ENCODE assay signal across 21 cellular contexts in genomic region chr5:5941486-5941885, GRCh38.
A peak's percentile ranks its signal among the peaks of the same experiment; 100 is the strongest.
DNase-seq lines count a peak whose midpoint lies in the region; ATAC-seq, FAIRE-seq and TF ChIP-seq lines count a peak whose summit lies in the region.
"Had no signal": no experiment of that assay in that cellular context is flagged by ENCODE, and none has a peak within 500 bp of the region (broad histone marks: within the 10 kb centered on the region; RNA-seq: fewer than 3 reads in every experiment).

No MANE protein-coding gene starts in this region.

- H3K79me2 ChIP-seq in H1 (ENCODE audit: control insufficient read depth in 1 of 2, insufficient read depth in 2 of 2, low read length in 2 of 2) = no peaks in the 10 kb centered on the region

- H3K56ac ChIP-seq in H1 (replicated peaks; ENCODE audit: insufficient read length, low read depth, low read length) = no peak overlapping the region

- peak; percentile 67 for DNase-seq in G401 (ENCODE audit: low spot score)
- DNase-seq in WERI-Rb-1 = peak; percentile 50
- DNase-seq in H1 (ENCODE audit: low read depth in 1 of 2, low spot score in 2 of 2) = no peak
- DNase-seq in occipital lobe (lab: John Stamatoyannopoulos, UW) = no peak
- DNase-seq in NCI-H446 treated with DMSO at 0.1 percent for 48 hours (lab: John Stamatoyannopoulos, UW) = no peak
- DNase-seq: Caco-2; CD4-positive, CD25-positive, alpha-beta regulatory T cell; CD8-positive, alpha-beta T cell; DMS153; DND-41; GDM1; HCEC 1CT had no signal

- no peak overlapping the region for H2BK5ac ChIP-seq in H1 (ENCODE audit: low read depth, low read length)

- TF ChIP-seq CTCF in WERI-Rb-1 (IDR thresholded peaks at IDR 0.05; ENCODE audit: low read depth, low read length) (no peak), H1 (IDR thresholded peaks at IDR 0.05; ENCODE audit: control extremely low read depth in 1 of 3, insufficient read depth in 1 of 3, low read depth in 1 of 3, low read length in 3 of 3) (no peak)

- no peak overlapping the region for H4K91ac ChIP-seq in H1 (replicated peaks; ENCODE audit: insufficient read length, low read length)

- no peak overlapping the region for H2AK5ac ChIP-seq in H1 (ENCODE audit: low read depth, low read length)

- peaks cover 90% of the 10 kb centered on the region for H3K27me3 ChIP-seq in WERI-Rb-1 (ENCODE audit: insufficient read depth, low read depth, severe bottlenecking)
- H3K27me3 ChIP-seq in H1 (replicated peaks in 1 of 4; ENCODE audit: control insufficient read depth in 3 of 4, extremely low read depth in 1 of 4, insufficient read depth in 3 of 4, low read length in 3 of 4) = no peaks in the 10 kb centered on the region
- H3K27me3 ChIP-seq: BLaER1 had no signal

- no peaks in the 10 kb centered on the region for H4K20me1 ChIP-seq in H1 (replicated peaks in 1 of 2; ENCODE audit: control insufficient read depth in 1 of 2, insufficient read depth in 2 of 2, low read length in 2 of 2)
- H4K20me1 ChIP-seq: BLaER1 had no signal

- TF ChIP-seq POLR2A in H1 (IDR thresholded peaks at IDR 0.05; ENCODE audit: control extremely low read depth in 1 of 2, low read depth in 2 of 2, low read length in 2 of 2) = no peak

- H3K23ac ChIP-seq in H1 (ENCODE audit: insufficient read length) = no peak overlapping the region

- no peak overlapping the region for H3K18ac ChIP-seq in H1 (ENCODE audit: extremely low read depth, low read length)

- H2BK20ac ChIP-seq in H1 (ENCODE audit: low read length) = no peak overlapping the region

- H3K4me1 ChIP-seq in H1 (replicated peaks in 1 of 4; ENCODE audit: control insufficient read depth in 3 of 4, insufficient read depth in 4 of 4, low read length in 3 of 4) = no peaks in the 10 kb centered on the region
- H3K4me1 ChIP-seq: Caco-2 had no signal

- TF ChIP-seq RAD21 in H1 (IDR thresholded peaks at IDR 0.05 in 1 of 2, conservative IDR thresholded peaks at IDR 0.05 in 1 of 2; ENCODE audit: low read depth in 2 of 2, low read length in 2 of 2) = no peak

- POLR2A ChIA-PET in H1 (lab: Charles Lee; ENCODE audit: partially characterized antibody) = no interaction called here

- in situ Hi-C loops in G401 (cut with HindIII; ENCODE audit: low sequenced_read_pairs) = no loop called here

- no peaks in the 10 kb centered on the region for H3K23me2 ChIP-seq in H1 (ENCODE audit: low read depth, low read length)

- H3K36me3 ChIP-seq in WERI-Rb-1 = no peaks in the 10 kb centered on the region
- no peaks in the 10 kb centered on the region for H3K36me3 ChIP-seq in H1 (ENCODE audit: control insufficient read depth in 2 of 4, insufficient read depth in 4 of 4, low read length in 3 of 4)
- H3K36me3 ChIP-seq: BLaER1 had no signal

- H2BK15ac ChIP-seq in H1 (ENCODE audit: low read length) = no peak overlapping the region

- no peak overlapping the region for H2BK12ac ChIP-seq in H1 (ENCODE audit: low read depth, low read length)

- H4K5ac ChIP-seq in H1 (ENCODE audit: insufficient read length, low read depth, low read length) = no peak overlapping the region

- CTCF ChIA-PET in H1 (lab: Charles Lee; ENCODE audit: partially characterized antibody) = no interaction called here

- H3K14ac ChIP-seq in H1 (ENCODE audit: insufficient read length) = no peak overlapping the region

- 93% methylated on average over 5 of the region's 5 CpGs; no CpG with 5 or more reads in 1 of the 2 experiments for WGBS in H1 (ENCODE audit: extremely low coverage in 1 of 2, insufficient coverage in 1 of 2, insufficient read length in 1 of 2, insufficient replicate concordance in 2 of 2, low coverage in 1 of 2, low lambda C conversion rate in 2 of 2, missing lambda C conversion rate in 1 of 2), 2 experiments

- no peak overlapping the region for H3K4ac ChIP-seq in H1 (replicated peaks; ENCODE audit: insufficient read length, low read depth, low read length)

- H3K4me3 ChIP-seq in WERI-Rb-1 (ENCODE audit: low read depth, low read length) (no peak overlapping the region), H1 (ENCODE audit: extremely low read depth in 1 of 4, insufficient read depth in 2 of 4, low read depth in 3 of 4, low read length in 4 of 4) (no peak overlapping the region)
- H3K4me3 ChIP-seq: BLaER1, GM12878, GM23338 had no signal

- no peak for FAIRE-seq in H1 (lab: Jason Lieb, UNC)
- FAIRE-seq: A204.1, GM12878, GM19239, H54 had no signal

- 0 out of 2 replicates have a peak overlapping the region, but pooled peaks have one; percentile 47 for H2AFZ ChIP-seq in H1 (ENCODE audit: low read length)
- H2AFZ ChIP-seq: GM23338 had no signal

- no peaks in the 10 kb centered on the region for H3K79me1 ChIP-seq in H1 (ENCODE audit: low read depth, low read length)

- no peak overlapping the region for H4K8ac ChIP-seq in H1 (ENCODE audit: extremely low read depth, insufficient read depth, low read length)

- H2BK120ac ChIP-seq in H1 (replicated peaks; ENCODE audit: low read depth, low read length) = no peak overlapping the region

- ATAC-seq in GM21529 (IDR thresholded peaks at IDR 0.05; ENCODE audit: unreplicated experiment) = no peak
- ATAC-seq: CD8-positive, alpha-beta T cell; GM12878; GM23338 had no signal

- no peak for TF ChIP-seq EP300 in H1 (IDR thresholded peaks at IDR 0.05; ENCODE audit: borderline replicate concordance in 1 of 2, low read depth in 2 of 2, low read length in 2 of 2)

- H3K27ac ChIP-seq in WERI-Rb-1 (no peak overlapping the region), H1 (ENCODE audit: low read depth, low read length) (no peak overlapping the region)
- H3K27ac ChIP-seq: 22Rv1, BLaER1, C4-2B had no signal

- no peak overlapping the region for H3K9ac ChIP-seq in H1 (replicated peaks in 1 of 4; ENCODE audit: extremely low read depth in 1 of 4, low read depth in 3 of 4, low read length in 3 of 4)
- H3K9ac ChIP-seq: BLaER1 had no signal

- H3K9me3 ChIP-seq in WERI-Rb-1 (ENCODE audit: severe bottlenecking) (peaks cover 4% of the 10 kb centered on the region), H1 (ENCODE audit: insufficient read depth in 2 of 2, low read depth in 1 of 2, low read length in 1 of 2) (no peaks in the 10 kb centered on the region)
- H3K9me3 ChIP-seq: BLaER1, Caco-2 had no signal

- no peak overlapping the region for H3K4me2 ChIP-seq in H1 (ENCODE audit: insufficient read depth in 1 of 2, low read depth in 2 of 2, low read length in 2 of 2)
- H3K4me2 ChIP-seq: BLaER1, GM23338 had no signal

TF ChIP-seq in H1, 55 proteins besides CTCF, POLR2A, EP300 and RAD21 (continues in another document):
- no peak for TF ChIP-seq USF2 (IDR thresholded peaks at IDR 0.05; ENCODE audit: low read length)

Comparison
In these comparisons a context has a peak if more than half of its experiments do, and no peak if none do; other contexts are left out.
1. DNase-seq: peak in G401 (single experiment) and WERI-Rb-1 (single experiment); none in H1 (0 of 2), occipital lobe (single experiment) and NCI-H446 treated with DMSO at 0.1 percent for 48 hours (single experiment).